ENCODE assay signal across 20 cellular contexts in genomic region chr4:73891739-73892405, GRCh38. TPM values are rescaled to one million over a fixed set of nuclear protein-coding genes. Genes with fewer than 3 reads are reported as not detected.
DNase-seq lines count a peak whose midpoint lies in the region; ATAC-seq and TF ChIP-seq lines count a peak whose summit lies in the region.
"Had no signal": no experiment of that assay in that cellular context is flagged by ENCODE, and none has a peak within 500 bp of the region (broad histone marks: within the 10 kb centered on the region; RNA-seq: fewer than 3 reads in every experiment).

No MANE protein-coding gene starts in this region.

- intact Hi-C loops in sciatic nerve (cut with DNase I) (no loop called here), natural killer cell (cut with micrococcal nuclease) (no loop called here)

- no peaks in the 10 kb centered on the region for H3K4me1 Mint-ChIP-seq in natural killer cell
- H3K4me1 Mint-ChIP-seq: activated naive CD8-positive, alpha-beta T cell treated with anti-CD3 and anti-CD28 coated beads, Interleukin-2, amount 10 ng/mL, durations not matched to agents 7 days and 5 days; CD4-positive, alpha-beta memory T cell had no signal

- peaks cover 0 to 3% of the 10 kb centered on the region in 2 donors for H3K9me3 Mint-ChIP-seq in natural killer cell
- H3K9me3 Mint-ChIP-seq: activated naive CD8-positive, alpha-beta T cell treated with anti-CD3 and anti-CD28 coated beads, Interleukin-2, amount 10 ng/mL, durations not matched to agents 7 days and 5 days; dendritic cell treated with granulocyte-macrophage colony-stimulating factor and Interleukin-4, amounts not matched to agents 40 ng/mL and 50 ng/mL, for 4 days had no signal

- ATAC-seq in sciatic nerve (peak; percentile 68), natural killer cell (no peak), HG03521 (IDR thresholded peaks at IDR 0.05; ENCODE audit: unreplicated experiment) (no peak)
- ATAC-seq: Panc1 had no signal

- H3K27me3 Mint-ChIP-seq in natural killer cell (ENCODE audit: low read depth in 2 of 2), result no peaks in the 10 kb centered on the region
- H3K27me3 Mint-ChIP-seq: activated naive CD8-positive, alpha-beta T cell treated with anti-CD3 and anti-CD28 coated beads, Interleukin-2, amount 10 ng/mL, durations not matched to agents 7 days and 5 days; CD4-positive, alpha-beta memory T cell; dendritic cell treated with granulocyte-macrophage colony-stimulating factor and Interleukin-4, amounts not matched to agents 40 ng/mL and 50 ng/mL, for 4 days had no signal

- in situ Hi-C loops in Caki2 (cut with HindIII; ENCODE audit: low pct_unique_long_range_greater_than_20kb, low sequenced_read_pairs), result no loop called here

- H3K27ac Mint-ChIP-seq in natural killer cell, result no peak overlapping the region
- H3K27ac Mint-ChIP-seq: activated naive CD8-positive, alpha-beta T cell treated with anti-CD3 and anti-CD28 coated beads, Interleukin-2, amount 10 ng/mL, durations not matched to agents 7 days and 5 days; CD4-positive, alpha-beta memory T cell; dendritic cell treated with granulocyte-macrophage colony-stimulating factor and Interleukin-4, amounts not matched to agents 40 ng/mL and 50 ng/mL, for 4 days; type B pancreatic cell had no signal

- no peak overlapping the region for H3K4me3 Mint-ChIP-seq in natural killer cell
- H3K4me3 Mint-ChIP-seq: activated naive CD8-positive, alpha-beta T cell treated with anti-CD3 and anti-CD28 coated beads, Interleukin-2, amount 10 ng/mL, durations not matched to agents 7 days and 5 days; CD4-positive, alpha-beta memory T cell; dendritic cell treated with granulocyte-macrophage colony-stimulating factor and Interleukin-4, amounts not matched to agents 40 ng/mL and 50 ng/mL, for 4 days; type B pancreatic cell had no signal

- H3K36me3 Mint-ChIP-seq in natural killer cell, result no peaks in the 10 kb centered on the region
- H3K36me3 Mint-ChIP-seq: activated naive CD8-positive, alpha-beta T cell treated with anti-CD3 and anti-CD28 coated beads, Interleukin-2, amount 10 ng/mL, durations not matched to agents 7 days and 5 days; CD4-positive, alpha-beta memory T cell; type B pancreatic cell had no signal

- H3K4me3 ChIP-seq in foreskin fibroblast (ENCODE audit: low read depth in 1 of 2, low read length in 2 of 2), result no peak overlapping the region
- H3K4me3 ChIP-seq: esophagus squamous epithelium had no signal

- DNase-seq in Caki2 (ENCODE audit: low read depth) (peak; percentile 25), foreskin fibroblast (peak; percentile 86 to 89), sciatic nerve (ENCODE audit: low spot score) (no peak), MV-4-11 (lab: John Stamatoyannopoulos, UW) (no peak), natural killer cell (no peak)
- no peak for DNase-seq in stimulated activated CD4-positive, alpha-beta T cell treated with anti-CD3 and anti-CD28 coated beads, Interleukin-1b, Interleukin-23, amount 100 ng/mL, for 48 hours
- DNase-seq: activated CD4-positive, CD25-positive, alpha-beta regulatory T cell; activated naive CD8-positive, alpha-beta T cell treated with anti-CD3 and anti-CD28 coated beads, Interleukin-2, amount 10 ng/mL, durations not matched to agents 7 days and 5 days; CD4-positive, alpha-beta memory T cell; esophagus squamous epithelium; NCI-H2081; NCI-H69; posterior cingulate gyrus had no signal

- TF ChIP-seq CTCF in VCaP (conservative IDR thresholded peaks at IDR 0.05) (no peak), foreskin fibroblast (IDR thresholded peaks at IDR 0.05; ENCODE audit: low read depth, low read length) (no peak), natural killer cell (IDR thresholded peaks at IDR 0.05) (no peak)

- peak overlapping the region; percentile 83 for H3K27ac ChIP-seq in VCaP
- H3K27ac ChIP-seq: esophagus squamous epithelium, HL-60 had no signal

RNA-seq across cellular contexts. Expression of gene CXCL1, which starts 22.7 kb away (rescaled TPM):
- 2.7 TPM in 1 of 2 replicates, not detected in the other for total RNA-seq in Caki2 (2014; rRNA removed; shearing (Covaris generic); ENCODE audit: low replicate concordance)
- 11.6 TPM for total RNA-seq in sciatic nerve
- 1 to 10 TPM in 1 of 3 donors, not detected in 2; 3.4 TPM for total RNA-seq in natural killer cell
- total RNA-seq: activated naive CD8-positive, alpha-beta T cell treated with anti-CD3 and anti-CD28 coated beads, Interleukin-2, amount 10 ng/mL, durations not matched to agents 7 days and 5 days; CD4-positive, alpha-beta memory T cell; G401 had no signal

RNA-seq across cellular contexts. Expression of gene PF4V1, which starts 38.8 kb away (rescaled TPM):
- not detected in 2 replicates for total RNA-seq in Caki2 (2014; rRNA removed; shearing (Covaris generic); ENCODE audit: low replicate concordance)
- total RNA-seq in sciatic nerve (not detected), natural killer cell (10 to 100 TPM in 1 of 3 donors, 1 to 10 TPM in 1, not detected in 1; 3.3 to 14.9 TPM)
- total RNA-seq: activated naive CD8-positive, alpha-beta T cell treated with anti-CD3 and anti-CD28 coated beads, Interleukin-2, amount 10 ng/mL, durations not matched to agents 7 days and 5 days; CD4-positive, alpha-beta memory T cell; esophagus squamous epithelium; G401 had no signal

RNA-seq across cellular contexts. Expression of gene CXCL6, which starts 55.4 kb away (rescaled TPM):
- not detected in 2 replicates for total RNA-seq in Caki2 (2014; rRNA removed; shearing (Covaris generic); ENCODE audit: low replicate concordance)
- total RNA-seq in sciatic nerve (2.8 TPM), natural killer cell (not detected)
- total RNA-seq: activated naive CD8-positive, alpha-beta T cell treated with anti-CD3 and anti-CD28 coated beads, Interleukin-2, amount 10 ng/mL, durations not matched to agents 7 days and 5 days; CD4-positive, alpha-beta memory T cell; G401 had no signal

Comparison
In these comparisons a context has a peak if more than half of its experiments do, and no peak if none do; other contexts are left out.
1. DNase-seq: peak in Caki2 (single experiment) and foreskin fibroblast (2 of 2); none in sciatic nerve (single experiment), MV-4-11 (single experiment), natural killer cell (single experiment) and stimulated activated CD4-positive, alpha-beta T cell treated with anti-CD3 and anti-CD28 coated beads, Interleukin-1b, Interleukin-23, amount 100 ng/mL, for 48 hours (single experiment).